ENCODE assay signal across 8 cellular contexts in genomic region chr17:78381601-78382168, GRCh38.
DNase-seq lines count a peak whose midpoint lies in the region; ATAC-seq lines count a peak whose summit lies in the region.

No MANE protein-coding gene starts in this region.

- H3K36me3 ChIP-seq in iPS-20b (ENCODE audit: insufficient read depth, low read depth, low read length): peaks cover 12% of the 10 kb centered on the region

- no peaks in the 10 kb centered on the region for H3K27me3 ChIP-seq in iPS-20b (ENCODE audit: insufficient read depth, low read length)

- no peak overlapping the region for H3K27ac ChIP-seq in iPS-20b (ENCODE audit: low read length)
- H3K27ac ChIP-seq in substantia nigra (ENCODE audit: low read depth, low read length, poor library complexity, severe bottlenecking): peak overlapping the region; percentile 5

- peak; percentile 69 for DNase-seq in stimulated activated CD4-positive, alpha-beta T cell treated with anti-CD3 and anti-CD28 coated beads, Interleukin-15, amount 100 ng/mL, for 24 hours
- DNase-seq in stimulated activated CD4-positive, alpha-beta T cell treated with anti-CD3 and anti-CD28 coated beads, Interleukin-12 subunit alpha, Interleukin-12 subunit beta, amount 100 ng/mL, for 4 hours: no peak
- peak; percentile 37 for DNase-seq in activated T-cell treated with anti-CD3 and anti-CD28 coated beads, Interleukin-2, amount 50 U/mL, for 1 hour
- no peak for DNase-seq in substantia nigra (lab: John Stamatoyannopoulos, UW)
- DNase-seq in DMS 273 treated with DMSO at 0.1 percent for 48 hours (lab: John Stamatoyannopoulos, UW): no peak
- DNase-seq in 8988T: no peak

- peaks cover 43% of the 10 kb centered on the region for H3K4me1 ChIP-seq in iPS-20b (ENCODE audit: insufficient read depth, low read length)

- no peaks in the 10 kb centered on the region for H3K9me3 ChIP-seq in iPS-20b (ENCODE audit: insufficient read depth, low read depth, low read length)

- ATAC-seq in HG02571 (IDR thresholded peaks at IDR 0.05; ENCODE audit: unreplicated experiment): no peak

- peak overlapping the region; percentile 5; the same call in 1 of the 2 replicates for H3K9ac ChIP-seq in iPS-20b (ENCODE audit: low read depth, low read length)

- H3K4me3 ChIP-seq in iPS-20b (ENCODE audit: low read length): peak overlapping the region; percentile 41; the same call in 1 of the 2 replicates

Comparison
In these comparisons a context has a peak if more than half of its experiments do, and no peak if none do; other contexts are left out.
1. DNase-seq: peak in stimulated activated CD4-positive, alpha-beta T cell treated with anti-CD3 and anti-CD28 coated beads, Interleukin-15, amount 100 ng/mL, for 24 hours (single experiment) and activated T-cell treated with anti-CD3 and anti-CD28 coated beads, Interleukin-2, amount 50 U/mL, for 1 hour (single experiment); none in stimulated activated CD4-positive, alpha-beta T cell treated with anti-CD3 and anti-CD28 coated beads, Interleukin-12 subunit alpha, Interleukin-12 subunit beta, amount 100 ng/mL, for 4 hours (single experiment), substantia nigra (0 of 49), DMS 273 treated with DMSO at 0.1 percent for 48 hours (single experiment) and 8988T (single experiment).